Comparison of ENCODE assay signal across 27 cellular contexts in genomic region chr7:45915606-45916005, GRCh38. TPM values are rescaled to one million over a fixed set of nuclear protein-coding genes. Genes with fewer than 3 reads are reported as not detected.
DNase-seq lines count a peak whose midpoint lies in the region; ATAC-seq, FAIRE-seq and TF ChIP-seq lines count a peak whose summit lies in the region.
"Had no signal": no experiment of that assay in that cellular context is flagged by ENCODE, and none has a peak within 500 bp of the region (broad histone marks: within the 10 kb centered on the region; RNA-seq: fewer than 3 reads in every experiment).

No MANE protein-coding gene starts in this region.

- no peak for TF ChIP-seq RAD21 in HepG2 (CRISPR knock-in tag; IDR thresholded peaks at IDR 0.05)

- H3K27me3 ChIP-seq in HepG2 (ENCODE audit: control insufficient read depth in 1 of 2, insufficient read depth in 2 of 2, low read length in 2 of 2): peaks cover 2 to 27% of the 10 kb centered on the region in 2 experiments; a peak in 4 of 5 replicates
- H3K27me3 ChIP-seq in right lobe of liver: no peaks in the 10 kb centered on the region
- H3K27me3 ChIP-seq in osteoblast (ENCODE audit: insufficient read depth, low read length): no peaks in the 10 kb centered on the region
- peaks cover 30% of the 10 kb centered on the region for H3K27me3 ChIP-seq in H7 (ENCODE audit: control insufficient read depth, insufficient read depth, low read length)

- H3K79me2 ChIP-seq in HepG2 (ENCODE audit: insufficient read depth, low read length): no peaks in the 10 kb centered on the region
- H3K79me2 ChIP-seq in osteoblast (ENCODE audit: insufficient read depth, low read length): peaks cover 28% of the 10 kb centered on the region

- TF ChIP-seq EP300 in HepG2 (IDR thresholded peaks at IDR 0.05; ENCODE audit: low read depth in 2 of 2, low read length in 2 of 2) (no peak), HepG2 (CRISPR knock-in tag; IDR thresholded peaks at IDR 0.05; ENCODE audit: borderline replicate concordance) (no peak)

- H3K27ac ChIP-seq in HepG2 (ENCODE audit: extremely low read length, insufficient read depth, low read length) (no peak overlapping the region), right lobe of liver (no peak overlapping the region), osteoblast (ENCODE audit: low read depth, low read length) (no peak overlapping the region)

- no peaks in the 10 kb centered on the region for H3K9me3 ChIP-seq in HepG2 (ENCODE audit: low read length)
- no peaks in the 10 kb centered on the region for H3K9me3 ChIP-seq in right lobe of liver
- no peaks in the 10 kb centered on the region for H3K9me3 ChIP-seq in osteoblast (ENCODE audit: low read depth, low read length)
- H3K9me3 ChIP-seq: SK-N-SH had no signal

- H3K36me3 Mint-ChIP-seq in stimulated activated naive B cell treated with anti-CD40 and anti-IgM and Interleukin-4, amounts not matched to agents 10 μg/mL and 1 μg/mL and 100 μg/mL, for 72 hours: no peaks in the 10 kb centered on the region

- CTCF ChIA-PET in HepG2 (lab: Yijun Ruan, JAX; ENCODE audit: low intra/inter-chr PET ratio, low total read pairs): no interaction called here

- H3K4me1 Mint-ChIP-seq in stimulated activated naive B cell treated with anti-CD40 and anti-IgM and Interleukin-4, amounts not matched to agents 10 μg/mL and 1 μg/mL and 100 μg/mL, for 72 hours: peaks cover 4 to 12% of the 10 kb centered on the region in 2 donors

- POLR2A ChIA-PET in HepG2 (lab: Yijun Ruan, JAX): no interaction called here

- H3K4me2 ChIP-seq in HepG2 (ENCODE audit: low read depth, low read length): no peak overlapping the region
- H3K4me2 ChIP-seq in osteoblast (ENCODE audit: insufficient read depth, low read length): no peak overlapping the region
- H3K4me2 ChIP-seq: SK-N-SH had no signal

- DNase-seq in HepG2 (ENCODE audit: low spot score) (no peak), right lobe of liver (no peak), fibroblast of mammary gland (ENCODE audit: low read depth) (peak; percentile 40), osteoblast (ENCODE audit: insufficient read length, low spot score, missing footprints) (peak; percentile 65), H7 (no peak)
- DNase-seq in effector CD4-positive, alpha-beta T cell: no peak
- DNase-seq in stimulated activated naive B cell treated with anti-CD40 and anti-IgM and Interleukin-4, amounts not matched to agents 10 μg/mL and 1 μg/mL and 100 μg/mL, for 72 hours: no peak
- DNase-seq: 8988T; AML-193; C1 segment of cervical spinal cord; DMS53; EL; GF-D8; KBM-7; MM.1S; NCI-H1105; NCI-H146; NCI-H2029 treated with DMSO at 0.1 percent for 48 hours; NCI-H226; NCI-H524; NCI-H774; NK-92 treated with Interleukin-12 subunit alpha and Interleukin-12 subunit beta, amount 100 ng/mL, for 24 hours; SIG-M5; SK-N-SH had no signal

- peaks cover 7% of the 10 kb centered on the region; the same call in 1 of the 2 replicates for H4K20me1 ChIP-seq in HepG2 (ENCODE audit: insufficient read depth, low read length)
- peaks cover 46% of the 10 kb centered on the region for H4K20me1 ChIP-seq in osteoblast (ENCODE audit: insufficient read depth, low read length)

- no peak overlapping the region for H3K9ac ChIP-seq in HepG2 (ENCODE audit: insufficient read depth, low read depth, low read length)
- H3K9ac ChIP-seq: SK-N-SH had no signal

- no peaks in the 10 kb centered on the region for H3K9me3 Mint-ChIP-seq in stimulated activated naive B cell treated with anti-CD40 and anti-IgM and Interleukin-4, amounts not matched to agents 10 μg/mL and 1 μg/mL and 100 μg/mL, for 72 hours

- ATAC-seq in HepG2 (no peak), right lobe of liver (no peak)
- ATAC-seq in stimulated activated naive B cell treated with anti-CD40 and anti-IgM and Interleukin-4, amounts not matched to agents 10 μg/mL and 1 μg/mL and 100 μg/mL, for 72 hours (replicated peaks): no peak
- ATAC-seq: Panc1 had no signal

- intact Hi-C loops in HepG2 (cut with micrococcal nuclease; ENCODE audit: unreplicated experiment) (no loop called here), right lobe of liver (cut with DNase I) (loop anchor here (5.0 to 10.0 kb wide), 2 partner anchors 437 to 1169 kb away; no protein-coding TSS in a partner anchor)

- BruUV-seq in HepG2 (replicated peaks; lab: Mats Ljungman, UMichigan): no TSS peak

- FAIRE-seq in HepG2 (lab: Jason Lieb, UNC): no peak
- FAIRE-seq: GM19239 had no signal

- H3K4me3 ChIP-seq in HepG2 (replicated peaks in 1 of 3; ENCODE audit: insufficient read depth in 1 of 3, low read depth in 2 of 3, low read length in 3 of 3) (no peak overlapping the region), right lobe of liver (no peak overlapping the region), fibroblast of mammary gland (ENCODE audit: control insufficient read depth, low read depth, low read length) (no peak overlapping the region), osteoblast (ENCODE audit: insufficient read depth, low read length) (no peak overlapping the region), H7 (ENCODE audit: insufficient read depth, low read depth, low read length) (no peak overlapping the region)

- H3K27ac Mint-ChIP-seq in stimulated activated naive B cell treated with anti-CD40 and anti-IgM and Interleukin-4, amounts not matched to agents 10 μg/mL and 1 μg/mL and 100 μg/mL, for 72 hours: no peak overlapping the region

- in situ Hi-C loops in HepG2 (cut with HindIII; ENCODE audit: extremely low pct_ligation_motif_present, low pct_unique_long_range_greater_than_20kb): loop anchor here (10.0 kb wide), 1 partner anchor 1269 kb away; no protein-coding TSS in a partner anchor

- TF ChIP-seq POLR2A in HepG2 (IDR thresholded peaks at IDR 0.05; ENCODE audit: insufficient read depth in 1 of 2, low read depth in 2 of 2, low read length in 2 of 2): no peak
- TF ChIP-seq POLR2A in right lobe of liver (IDR thresholded peaks at IDR 0.05): no peak

- no peak overlapping the region for H2AFZ ChIP-seq in HepG2 (ENCODE audit: low read length)
- no peak overlapping the region for H2AFZ ChIP-seq in osteoblast (ENCODE audit: low read length)

- TF ChIP-seq CTCF in HepG2 (CRISPR knock-in tag; IDR thresholded peaks at IDR 0.05) (no peak), right lobe of liver (IDR thresholded peaks at IDR 0.05) (no peak), fibroblast of mammary gland (conservative IDR thresholded peaks at IDR 0.05; ENCODE audit: control insufficient read depth, insufficient read depth, low read depth, low read length) (no peak), osteoblast (IDR thresholded peaks at IDR 0.05; ENCODE audit: extremely low read depth, low read depth, low read length) (no peak)

- no peak overlapping the region for H3K4me3 Mint-ChIP-seq in stimulated activated naive B cell treated with anti-CD40 and anti-IgM and Interleukin-4, amounts not matched to agents 10 μg/mL and 1 μg/mL and 100 μg/mL, for 72 hours

- H3K36me3 ChIP-seq in HepG2 (replicated peaks in 1 of 2; ENCODE audit: control insufficient read depth in 1 of 2, insufficient read depth in 2 of 2, low read length in 2 of 2): no peaks in the 10 kb centered on the region
- peaks cover 0 to 3% (median 0%) of the 10 kb centered on the region in 4 donors for H3K36me3 ChIP-seq in right lobe of liver
- peaks cover 66% of the 10 kb centered on the region for H3K36me3 ChIP-seq in osteoblast (ENCODE audit: insufficient read depth, low read length)
- no peaks in the 10 kb centered on the region for H3K36me3 ChIP-seq in H7 (replicated peaks; ENCODE audit: control insufficient read depth, insufficient read depth, low read length)

- 90% methylated on average over 2 of the region's 3 CpGs for WGBS in HepG2 (ENCODE audit: low lambda C conversion rate)
- whole genome bisulfite sequencing in right lobe of liver (ENCODE audit: insufficient coverage, low coverage, low lambda C conversion rate, missing lambda C conversion rate): 50% methylated on average over 1 of the region's 3 CpGs

- H3K27me3 Mint-ChIP-seq in stimulated activated naive B cell treated with anti-CD40 and anti-IgM and Interleukin-4, amounts not matched to agents 10 μg/mL and 1 μg/mL and 100 μg/mL, for 72 hours: peaks cover 49 to 63% of the 10 kb centered on the region in 2 donors

- H3K4me1 ChIP-seq in HepG2 (ENCODE audit: insufficient read depth, low read length): peaks cover 11% of the 10 kb centered on the region
- H3K4me1 ChIP-seq in right lobe of liver: peaks cover 0 to 8% (median 0%) of the 10 kb centered on the region in 4 donors
- H3K4me1 ChIP-seq in osteoblast (ENCODE audit: insufficient read depth, low read length): peaks cover 23% of the 10 kb centered on the region

RNA-seq across cellular contexts. Expression of gene IGFBP3, which starts 5.5 kb away (rescaled TPM):
- not detected in 2 replicates for total RNA-seq in HepG2 (2016; rRNA removed; fragmentation: Illumina TruSeq; extraction: Trizol)
- total RNA-seq in HepG2 (2016; cell fraction: cytosol; rRNA removed; fragmentation: Illumina TruSeq; extraction: Trizol; ENCODE audit: low read depth): not detected in 2 replicates
- total RNA-seq in HepG2 (2016; cell fraction: insoluble cytoplasmic fraction; rRNA removed; fragmentation: Illumina TruSeq; extraction: Trizol): 0.04 TPM in 1 of 2 replicates, not detected in the other
- total RNA-seq in HepG2 (2016; cell fraction: membrane; rRNA removed; fragmentation: Illumina TruSeq; extraction: Trizol): not detected in 2 replicates
- total RNA-seq in HepG2 (2016; cell fraction: nucleus; rRNA removed; fragmentation: Illumina TruSeq; extraction: Trizol): not detected in 2 replicates
- polyA plus RNA-seq in HepG2 (2011; rRNA removed): 57.5 and 91.8 TPM in 2 replicates
- 49.1 and 87.6 TPM in 2 replicates for polyA plus RNA-seq in HepG2 (2011; cell fraction: cytosol; rRNA removed)
- 42.3 and 57.8 TPM in 2 replicates for polyA plus RNA-seq in HepG2 (2011; cell fraction: nucleus; rRNA removed)
- polyA plus RNA-seq in HepG2 (2012): 261 and 275 TPM in 2 replicates
- polyA plus RNA-seq in HepG2 (2016; cell fraction: cytosol; fragmentation: Illumina TruSeq; extraction: Trizol; ENCODE audit: low read depth): not detected in 2 replicates
- polyA plus RNA-seq in HepG2 (2016; cell fraction: insoluble cytoplasmic fraction; fragmentation: Illumina TruSeq; extraction: Trizol; ENCODE audit: low read depth): 0.15 TPM in 1 of 2 replicates, not detected in the other
- polyA plus RNA-seq in HepG2 (2016; cell fraction: membrane; fragmentation: Illumina TruSeq; extraction: Trizol; ENCODE audit: low read depth): not detected in 2 replicates
- polyA plus RNA-seq in HepG2 (2016; cell fraction: nucleus; fragmentation: Illumina TruSeq; extraction: Trizol; ENCODE audit: insufficient read depth, low read depth): 0.41 TPM in 1 of 2 replicates, not detected in the other
- polyA minus RNA-seq in HepG2 (2011; rRNA and poly(A)+ RNA removed; ENCODE audit: low replicate concordance): 32.4 and 48.2 TPM in 2 replicates
- polyA minus RNA-seq in HepG2 (2011; cell fraction: cytosol; rRNA and poly(A)+ RNA removed): 28.6 and 53.0 TPM in 2 replicates
- polyA minus RNA-seq in HepG2 (2011; cell fraction: nucleus; rRNA and poly(A)+ RNA removed): 15.1 and 33.7 TPM in 2 replicates
- total RNA-seq in right lobe of liver: 100 to 1,000 TPM in 5 of 6 experiments, 10 to 100 TPM in 1; 85.9 to 321 (median 183) TPM
- 2,046 and 2,181 TPM in 2 replicates for total RNA-seq in osteoblast
- total RNA-seq in H7 (2014; rRNA removed; shearing (Covaris generic)): 2.7 and 5.6 TPM in 2 replicates

RNA-seq across cellular contexts. Expression of gene IGFBP1, which starts 27.3 kb away (rescaled TPM):
- total RNA-seq in HepG2 (2016; rRNA removed; fragmentation: Illumina TruSeq; extraction: Trizol): 2.8 and 5.4 TPM in 2 replicates
- 1.7 and 1.8 TPM in 2 replicates for total RNA-seq in HepG2 (2016; cell fraction: cytosol; rRNA removed; fragmentation: Illumina TruSeq; extraction: Trizol; ENCODE audit: low read depth)
- 2.3 and 4.6 TPM in 2 replicates for total RNA-seq in HepG2 (2016; cell fraction: insoluble cytoplasmic fraction; rRNA removed; fragmentation: Illumina TruSeq; extraction: Trizol)
- total RNA-seq in HepG2 (2016; cell fraction: membrane; rRNA removed; fragmentation: Illumina TruSeq; extraction: Trizol): 2.0 and 3.0 TPM in 2 replicates
- 5.6 and 6.7 TPM in 2 replicates for total RNA-seq in HepG2 (2016; cell fraction: nucleus; rRNA removed; fragmentation: Illumina TruSeq; extraction: Trizol)
- polyA plus RNA-seq in HepG2 (2011; rRNA removed): 885 and 989 TPM in 2 replicates
- 891 and 942 TPM in 2 replicates for polyA plus RNA-seq in HepG2 (2011; cell fraction: cytosol; rRNA removed)
- polyA plus RNA-seq in HepG2 (2011; cell fraction: nucleus; rRNA removed): 894 and 1,114 TPM in 2 replicates
- 2,786 and 3,532 TPM in 2 replicates for polyA plus RNA-seq in HepG2 (2012)
- 2.6 and 3.7 TPM in 2 replicates for polyA plus RNA-seq in HepG2 (2016; cell fraction: cytosol; fragmentation: Illumina TruSeq; extraction: Trizol; ENCODE audit: low read depth)
- 3.0 and 3.5 TPM in 2 replicates for polyA plus RNA-seq in HepG2 (2016; cell fraction: insoluble cytoplasmic fraction; fragmentation: Illumina TruSeq; extraction: Trizol; ENCODE audit: low read depth)
- 3.3 and 3.5 TPM in 2 replicates for polyA plus RNA-seq in HepG2 (2016; cell fraction: membrane; fragmentation: Illumina TruSeq; extraction: Trizol; ENCODE audit: low read depth)
- polyA plus RNA-seq in HepG2 (2016; cell fraction: nucleus; fragmentation: Illumina TruSeq; extraction: Trizol; ENCODE audit: insufficient read depth, low read depth): 15.4 and 16.5 TPM in 2 replicates
- polyA minus RNA-seq in HepG2 (2011; rRNA and poly(A)+ RNA removed; ENCODE audit: low replicate concordance): 0.12 and 335 TPM in 2 replicates
- 850 and 1,063 TPM in 2 replicates for polyA minus RNA-seq in HepG2 (2011; cell fraction: cytosol; rRNA and poly(A)+ RNA removed)
- 152 and 215 TPM in 2 replicates for polyA minus RNA-seq in HepG2 (2011; cell fraction: nucleus; rRNA and poly(A)+ RNA removed)
- total RNA-seq in right lobe of liver: 100 to 1,000 TPM in 5 of 6 experiments, 1 to 10 TPM in 1; 7.7 to 566 (median 283) TPM
- 0.59 and 4.0 TPM in 2 replicates for total RNA-seq in osteoblast
- not detected in 2 replicates for total RNA-seq in H7 (2014; rRNA removed; shearing (Covaris generic))
- total RNA-seq: H4 had no signal
- polyA plus RNA-seq: SK-N-SH had no signal

RNA-seq across cellular contexts. Expression of gene CCDC201, which starts 42.7 kb away (rescaled TPM):
- not detected in 2 replicates for total RNA-seq in HepG2 (2016; rRNA removed; fragmentation: Illumina TruSeq; extraction: Trizol)
- not detected in 2 replicates for total RNA-seq in HepG2 (2016; cell fraction: cytosol; rRNA removed; fragmentation: Illumina TruSeq; extraction: Trizol; ENCODE audit: low read depth)
- total RNA-seq in HepG2 (2016; cell fraction: insoluble cytoplasmic fraction; rRNA removed; fragmentation: Illumina TruSeq; extraction: Trizol): not detected in 2 replicates
- not detected in 2 replicates for total RNA-seq in HepG2 (2016; cell fraction: membrane; rRNA removed; fragmentation: Illumina TruSeq; extraction: Trizol)
- not detected in 2 replicates for total RNA-seq in HepG2 (2016; cell fraction: nucleus; rRNA removed; fragmentation: Illumina TruSeq; extraction: Trizol)
- 0.92 and 2.3 TPM in 2 replicates for polyA plus RNA-seq in HepG2 (2011; rRNA removed)
- polyA plus RNA-seq in HepG2 (2011; cell fraction: cytosol; rRNA removed): 0.56 and 1.3 TPM in 2 replicates
- 0.79 and 1.6 TPM in 2 replicates for polyA plus RNA-seq in HepG2 (2011; cell fraction: nucleus; rRNA removed)
- polyA plus RNA-seq in HepG2 (2012): 1.8 and 2.3 TPM in 2 replicates
- polyA plus RNA-seq in HepG2 (2016; cell fraction: cytosol; fragmentation: Illumina TruSeq; extraction: Trizol; ENCODE audit: low read depth): not detected in 2 replicates
- polyA plus RNA-seq in HepG2 (2016; cell fraction: insoluble cytoplasmic fraction; fragmentation: Illumina TruSeq; extraction: Trizol; ENCODE audit: low read depth): not detected in 2 replicates
- not detected in 2 replicates for polyA plus RNA-seq in HepG2 (2016; cell fraction: membrane; fragmentation: Illumina TruSeq; extraction: Trizol; ENCODE audit: low read depth)
- polyA plus RNA-seq in HepG2 (2016; cell fraction: nucleus; fragmentation: Illumina TruSeq; extraction: Trizol; ENCODE audit: insufficient read depth, low read depth): not detected in 2 replicates
- 0.34 TPM in 1 of 2 replicates, not detected in the other for polyA minus RNA-seq in HepG2 (2011; rRNA and poly(A)+ RNA removed; ENCODE audit: low replicate concordance)
- 0.35 and 0.59 TPM in 2 replicates for polyA minus RNA-seq in HepG2 (2011; cell fraction: cytosol; rRNA and poly(A)+ RNA removed)
- 0.26 and 0.75 TPM in 2 replicates for polyA minus RNA-seq in HepG2 (2011; cell fraction: nucleus; rRNA and poly(A)+ RNA removed)
- under 1 TPM in 1 of 6 experiments, not detected in 5; 0.07 TPM for total RNA-seq in right lobe of liver
- not detected in 2 replicates for total RNA-seq in osteoblast
- not detected in 2 replicates for total RNA-seq in H7 (2014; rRNA removed; shearing (Covaris generic))
- polyA plus RNA-seq: SK-N-SH had no signal

Comparison
In these comparisons a context has a peak if more than half of its experiments do, and no peak if none do; other contexts are left out.
1. RNA of gene IGFBP3, which starts 5.5 kb away (total RNA-seq): 2,046 to 2,181 TPM in osteoblast and 85.9 to 321 TPM in right lobe of liver; 2.7 to 5.6 TPM in H7 and 0.04 TPM in HepG2; every median in the first group is over 10 times any median in the second.
2. DNase-seq: peak in fibroblast of mammary gland (single experiment) and osteoblast (single experiment); none in HepG2 (single experiment), right lobe of liver (0 of 3), H7 (single experiment), effector CD4-positive, alpha-beta T cell (single experiment) and stimulated activated naive B cell treated with anti-CD40 and anti-IgM and Interleukin-4, amounts not matched to agents 10 μg/mL and 1 μg/mL and 100 μg/mL, for 72 hours (single experiment).